Comparison of ENCODE assay signal across 1 cellular context in genomic region chr17:12398636-12399035, GRCh38.
TF ChIP-seq lines count a peak whose summit lies in the region.

No MANE protein-coding gene starts in this region.

TF ChIP-seq in GM12878, 131 proteins besides CTCF, POLR2A, EP300 and RAD21 (continued from another document):
- no peak for TF ChIP-seq FOS (IDR thresholded peaks at IDR 0.05; ENCODE audit: borderline replicate concordance, extremely low read depth, insufficient read length)
- no peak for TF ChIP-seq SIX5 (IDR thresholded peaks at IDR 0.05; ENCODE audit: low read depth, low read length, severe bottlenecking)
- no peak for TF ChIP-seq NRF1 (conservative IDR thresholded peaks at IDR 0.05; ENCODE audit: low read depth, low read length)
- TF ChIP-seq CBX5 (IDR thresholded peaks at IDR 0.05; ENCODE audit: low read depth), result no peak
- TF ChIP-seq, protein P1, sequence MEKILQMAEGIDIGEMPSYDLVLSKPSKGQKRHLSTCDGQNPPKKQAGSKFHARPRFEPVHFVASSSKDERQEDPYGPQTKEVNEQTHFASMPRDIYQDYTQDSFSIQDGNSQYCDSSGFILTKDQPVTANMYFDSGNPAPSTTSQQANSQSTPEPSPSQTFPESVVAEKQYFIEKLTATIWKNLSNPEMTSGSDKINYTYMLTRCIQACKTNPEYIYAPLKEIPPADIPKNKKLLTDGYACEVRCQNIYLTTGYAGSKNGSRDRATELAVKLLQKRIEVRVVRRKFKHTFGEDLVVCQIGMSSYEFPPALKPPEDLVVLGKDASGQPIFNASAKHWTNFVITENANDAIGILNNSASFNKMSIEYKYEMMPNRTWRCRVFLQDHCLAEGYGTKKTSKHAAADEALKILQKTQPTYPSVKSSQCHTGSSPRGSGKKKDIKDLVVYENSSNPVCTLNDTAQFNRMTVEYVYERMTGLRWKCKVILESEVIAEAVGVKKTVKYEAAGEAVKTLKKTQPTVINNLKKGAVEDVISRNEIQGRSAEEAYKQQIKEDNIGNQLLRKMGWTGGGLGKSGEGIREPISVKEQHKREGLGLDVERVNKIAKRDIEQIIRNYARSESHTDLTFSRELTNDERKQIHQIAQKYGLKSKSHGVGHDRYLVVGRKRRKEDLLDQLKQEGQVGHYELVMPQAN (conservative IDR thresholded peaks at IDR 0.05), result no peak
- TF ChIP-seq GABPA (IDR thresholded peaks at IDR 0.05; ENCODE audit: low read depth), result no peak
- TF ChIP-seq ZBED1 (IDR thresholded peaks at IDR 0.05; ENCODE audit: borderline replicate concordance), result no peak
- TF ChIP-seq POLR2AphosphoS5 (IDR thresholded peaks at IDR 0.05; ENCODE audit: low read length), result no peak
- no peak for TF ChIP-seq ZNF274 (IDR thresholded peaks at IDR 0.05; ENCODE audit: insufficient read depth, insufficient read length)
